Comparison of ENCODE assay signal across 10 cellular contexts in the genomic region with DNA sequence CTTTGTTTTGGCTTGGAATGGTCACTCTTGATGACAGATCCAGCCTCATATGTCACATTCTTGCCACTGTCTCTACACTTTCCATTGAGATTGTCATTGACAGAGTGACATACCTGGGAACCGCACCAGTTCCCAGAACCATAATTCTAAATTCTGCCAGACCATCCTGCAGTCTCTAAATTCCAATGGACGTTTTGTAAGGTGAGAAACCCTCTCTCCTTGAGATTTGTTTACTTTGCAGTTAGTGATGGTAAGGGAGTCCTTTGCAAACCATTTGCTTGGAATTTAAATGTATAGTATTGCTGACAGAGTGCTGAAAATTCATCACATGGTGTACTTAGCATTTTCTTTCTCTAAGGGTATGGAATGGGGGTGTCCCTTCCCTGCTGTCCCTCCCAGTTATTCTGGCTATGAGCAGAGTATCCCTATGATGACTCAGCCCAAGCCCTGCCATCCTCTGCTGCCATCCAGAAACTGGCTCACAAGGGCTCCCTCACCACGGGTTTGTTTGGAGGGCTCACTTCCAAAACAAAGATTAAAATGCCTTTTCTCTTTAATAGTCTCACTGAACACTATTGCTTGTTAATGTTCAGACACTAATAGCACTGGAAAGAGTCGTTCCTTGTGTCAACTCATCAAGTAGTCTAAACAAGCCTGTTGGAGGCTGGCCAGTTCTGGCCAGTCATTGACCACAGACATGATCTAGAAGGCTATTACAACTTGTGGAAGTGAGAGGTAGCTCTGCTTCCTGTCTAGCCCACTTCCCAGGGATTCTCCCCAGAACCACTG.
A peak's percentile ranks its signal among the peaks of the same experiment; 100 is the strongest.
DNase-seq lines count a peak whose midpoint lies in the region; TF ChIP-seq lines count a peak whose summit lies in the region.
"Had no signal": no experiment of that assay in that cellular context is flagged by ENCODE, and none has a peak within 500 bp of the region (broad histone marks: within the 10 kb centered on the region; RNA-seq: fewer than 3 reads in every experiment).

No MANE protein-coding gene starts in this region.

- POLR2A ChIA-PET in CD8-positive, alpha-beta memory T cell (lab: Charles Lee), result no interaction called here

- TF ChIP-seq CTCF in chondrocyte (IDR thresholded peaks at IDR 0.05), result no peak
- no peak for TF ChIP-seq CTCF in mesothelial cell of epicardium (IDR thresholded peaks at IDR 0.05; ENCODE audit: unreplicated experiment)

- no peaks in the 10 kb centered on the region for H3K27me3 ChIP-seq in CD8-positive, alpha-beta memory T cell (ENCODE audit: insufficient read depth, low read length, poor library complexity, severe bottlenecking)

- H3K4me1 ChIP-seq in CD8-positive, alpha-beta memory T cell (ENCODE audit: insufficient read depth, low read length), result no peaks in the 10 kb centered on the region

- H3K27me3 Mint-ChIP-seq in chondrocyte (ENCODE audit: low read depth), result no peaks in the 10 kb centered on the region
- no peaks in the 10 kb centered on the region for H3K27me3 Mint-ChIP-seq in mesothelial cell of epicardium (ENCODE audit: low read depth)
- H3K27me3 Mint-ChIP-seq in CD8-positive, alpha-beta memory T cell, result no peaks in the 10 kb centered on the region

- no peaks in the 10 kb centered on the region for H3K9me3 Mint-ChIP-seq in chondrocyte (ENCODE audit: low read depth)
- H3K9me3 Mint-ChIP-seq in mesothelial cell of epicardium, result peaks cover 10% of the 10 kb centered on the region
- H3K9me3 Mint-ChIP-seq in CD8-positive, alpha-beta memory T cell, result peaks cover 0 to 3% (median 0%) of the 10 kb centered on the region in 5 donors

- H3K4me3 Mint-ChIP-seq in chondrocyte (ENCODE audit: unreplicated experiment) (no peak overlapping the region), mesothelial cell of epicardium (no peak overlapping the region)
- no peak overlapping the region for H3K4me3 Mint-ChIP-seq in CD8-positive, alpha-beta memory T cell
- H3K4me3 Mint-ChIP-seq: activated naive CD8-positive, alpha-beta T cell had no signal

- no peak overlapping the region for H3K4me3 ChIP-seq in CD8-positive, alpha-beta memory T cell (ENCODE audit: low read length)

- DNase-seq in Ammon's horn (ENCODE audit: low spot score), result peak; percentile 4
- peak; percentile 86 for DNase-seq in LoVo (ENCODE audit: low spot score)
- DNase-seq in chondrocyte (ENCODE audit: low spot score), result no peak
- no peak for DNase-seq in mesothelial cell of epicardium (ENCODE audit: low spot score in 2 of 2, unreplicated experiment in 2 of 2)
- DNase-seq in SHP77 treated with DMSO at 0.1 percent for 48 hours (lab: John Stamatoyannopoulos, UW), result no peak
- DNase-seq in CD8-positive, alpha-beta memory T cell, result no peak
- DNase-seq in NCI-H524 (lab: John Stamatoyannopoulos, UW), result no peak
- DNase-seq in NCI-H2107 treated with DMSO at 0.1 percent for 48 hours (lab: John Stamatoyannopoulos, UW; ENCODE audit: unreplicated experiment), result no peak
- DNase-seq: stimulated activated naive CD8-positive, alpha-beta T cell treated with anti-CD3 and anti-CD28 coated beads, Interleukin-15, Interleukin-2, amounts not matched to agents 100 U/mL and 50 U/mL, for 24 hours had no signal

- H3K36me3 ChIP-seq in CD8-positive, alpha-beta memory T cell (ENCODE audit: insufficient read depth, low read length), result no peaks in the 10 kb centered on the region

- H3K4me1 Mint-ChIP-seq in chondrocyte (ENCODE audit: low read depth) (peaks cover 37% of the 10 kb centered on the region), mesothelial cell of epicardium (peaks cover 28% of the 10 kb centered on the region)
- H3K4me1 Mint-ChIP-seq in CD8-positive, alpha-beta memory T cell, result no peaks in the 10 kb centered on the region

- H3K36me3 Mint-ChIP-seq in chondrocyte (ENCODE audit: low read depth) (no peaks in the 10 kb centered on the region), mesothelial cell of epicardium (no peaks in the 10 kb centered on the region)
- H3K36me3 Mint-ChIP-seq in CD8-positive, alpha-beta memory T cell, result no peaks in the 10 kb centered on the region
- H3K36me3 Mint-ChIP-seq: activated naive CD8-positive, alpha-beta T cell had no signal

- H3K27ac ChIP-seq in CD8-positive, alpha-beta memory T cell (ENCODE audit: low read depth, low read length), result no peak overlapping the region

- CTCF ChIA-PET in CD8-positive, alpha-beta memory T cell (lab: Charles Lee), result no interaction called here

- no peaks in the 10 kb centered on the region for H3K9me3 ChIP-seq in CD8-positive, alpha-beta memory T cell (ENCODE audit: low read length)

- H3K27ac Mint-ChIP-seq in chondrocyte (ENCODE audit: unreplicated experiment) (peak overlapping the region; percentile 89), mesothelial cell of epicardium (peak overlapping the region; percentile 81)
- no peak overlapping the region for H3K27ac Mint-ChIP-seq in CD8-positive, alpha-beta memory T cell
- H3K27ac Mint-ChIP-seq: activated naive CD8-positive, alpha-beta T cell had no signal

Comparison
In these comparisons a context has a peak if more than half of its experiments do, and no peak if none do; other contexts are left out.
1. DNase-seq: peak in Ammon's horn (single experiment) and LoVo (single experiment); none in chondrocyte (single experiment), mesothelial cell of epicardium (0 of 2), SHP77 treated with DMSO at 0.1 percent for 48 hours (single experiment), CD8-positive, alpha-beta memory T cell (0 of 5), NCI-H524 (0 of 2) and NCI-H2107 treated with DMSO at 0.1 percent for 48 hours (single experiment).
2. H3K27ac Mint-ChIP-seq: peak in chondrocyte (single experiment) and mesothelial cell of epicardium (single experiment); none in CD8-positive, alpha-beta memory T cell (0 of 8).